ENCODE assay signal across 1 cellular context in genomic region chr7:29282819-29283414, GRCh38.
TF ChIP-seq lines count a peak whose summit lies in the region.

No MANE protein-coding gene starts in this region.

TF ChIP-seq in GM12878, 131 proteins besides CTCF, POLR2A, EP300 and RAD21 (continued from another document):
- TF ChIP-seq IKZF1 (conservative IDR thresholded peaks at IDR 0.05) (peak; percentile 43), PAX5 (IDR thresholded peaks at IDR 0.05; ENCODE audit: borderline replicate concordance, low read depth, low read length) (no peak)
